ENCODE assay signal across 25 cellular contexts in genomic region chr4:173277340-173277739, GRCh38. TPM values are rescaled to one million over a fixed set of nuclear protein-coding genes. Genes with fewer than 3 reads are reported as not detected.
DNase-seq lines count a peak whose midpoint lies in the region; ATAC-seq, FAIRE-seq and TF ChIP-seq lines count a peak whose summit lies in the region.
"Had no signal": no experiment of that assay in that cellular context is flagged by ENCODE, and none has a peak within 500 bp of the region (broad histone marks: within the 10 kb centered on the region; RNA-seq: fewer than 3 reads in every experiment).

No MANE protein-coding gene starts in this region.

- CTCF ChIA-PET in HEK293 (lab: Yijun Ruan, JAX) (interaction anchor here (1.4 to 3.1 kb wide), 2 partner anchors 11 to 24 kb away, joined by 8 to 18 read pairs; no protein-coding TSS in a partner anchor), Panc1 (lab: Charles Lee) (no interaction called here)

- H3K4me1 ChIP-seq in HEK293 (ENCODE audit: control insufficient read depth, insufficient read depth, low read length) = 0 out of 2 replicates have a peak, but pooled peaks cover 3% of the 10 kb centered on the region
- peaks cover 3% of the 10 kb centered on the region; the same call in 1 of the 2 replicates for H3K4me1 ChIP-seq in Panc1 (ENCODE audit: control insufficient read depth, insufficient read depth, low read length)
- H3K4me1 ChIP-seq: BE2C had no signal

- H3K36me3 ChIP-seq in HEK293 (ENCODE audit: control insufficient read depth in 2 of 2, insufficient read depth in 1 of 2, low read length in 2 of 2) (peaks cover 0 to 4% of the 10 kb centered on the region in 2 experiments; a peak in 1 of 3 replicates), Panc1 (ENCODE audit: control insufficient read depth, insufficient read depth, low read length) (no peaks in the 10 kb centered on the region; the same call in 1 of the 2 replicates), bronchial epithelial cell (ENCODE audit: control insufficient read depth, insufficient read depth, low read length) (no peaks in the 10 kb centered on the region)
- H3K36me3 ChIP-seq: BE2C had no signal

- in situ Hi-C loops in Panc1 (cut with HindIII; ENCODE audit: low pct_unique_long_range_greater_than_20kb, low sequenced_read_pairs) (no loop called here), KBM-7 (cut with MboI; ENCODE audit: low pct_unique_long_range_greater_than_20kb, low sequenced_read_pairs) (no loop called here)

- H3K9me3 ChIP-seq in HEK293 (ENCODE audit: control insufficient read depth, insufficient read depth, low read depth, low read length) (no peaks in the 10 kb centered on the region), Panc1 (ENCODE audit: control insufficient read depth, insufficient read depth, low read depth, low read length) (no peaks in the 10 kb centered on the region)
- H3K9me3 ChIP-seq: BE2C had no signal

- POLR2A ChIA-PET in HEK293 (lab: Yijun Ruan, JAX) = no interaction called here
- POLR2A ChIA-PET in Panc1 (lab: Charles Lee) = no interaction called here

- FAIRE-seq in GM12892 (lab: Jason Lieb, UNC) = peak; percentile 44
- peak; percentile 50 for FAIRE-seq in bronchial epithelial cell (lab: Jason Lieb, UNC)
- FAIRE-seq: A204.1, GM12878 had no signal

- ATAC-seq in Panc1 (no peak), GM21528 (IDR thresholded peaks at IDR 0.05; ENCODE audit: low FRiP score, unreplicated experiment) (no peak)
- ATAC-seq: GM12878 had no signal

- no TSS peak for BruUV-seq in Panc1 (replicated peaks; lab: Mats Ljungman, UMichigan)

- H3K27me3 ChIP-seq in Panc1 (ENCODE audit: control insufficient read depth, insufficient read depth, low read length) = no peaks in the 10 kb centered on the region
- H3K27me3 ChIP-seq in bronchial epithelial cell (ENCODE audit: control insufficient read depth, insufficient read depth, low read length) = no peaks in the 10 kb centered on the region
- H3K27me3 ChIP-seq: BE2C, BLaER1 had no signal

- DNase-seq in GM12892 (ENCODE audit: insufficient read length) (no peak), Panc1 (ENCODE audit: low read depth, low spot score) (no peak), bronchial epithelial cell (ENCODE audit: low read depth) (no peak), KBM-7 (no peak), NCI-H82 treated with DMSO at 0.1 percent for 48 hours (lab: John Stamatoyannopoulos, UW; ENCODE audit: unreplicated experiment) (no peak)
- DNase-seq: 8988T; ACHN; BE2C; C1 segment of cervical spinal cord; CD4-positive, alpha-beta memory T cell; CD4-positive, CD25-positive, alpha-beta regulatory T cell; CD8-positive, alpha-beta memory T cell; COR-L47; DMS 273 treated with DMSO at 0.1 percent for 48 hours; DMS153; DMS53; DMS79; DND-41; EL; GF-D8 had no signal

- H3K4me3 ChIP-seq in HEK293 (ENCODE audit: low read depth, low read length) (no peak overlapping the region), Panc1 (ENCODE audit: low read depth in 2 of 2, low read length in 2 of 2) (no peak overlapping the region), bronchial epithelial cell (ENCODE audit: low read depth, low read length) (no peak overlapping the region)
- H3K4me3 ChIP-seq: BLaER1, GM12878 had no signal

- H3K27ac ChIP-seq in HEK293 (ENCODE audit: extremely low read depth, low read depth, low read length) (no peak overlapping the region), Panc1 (ENCODE audit: low read length) (peak overlapping the region; percentile 39; the same call in 1 of the 2 replicates)
- H3K27ac ChIP-seq: BLaER1 had no signal

- TF ChIP-seq POLR2A in GM12892 (IDR thresholded peaks at IDR 0.05; ENCODE audit: low read depth, low read length) = no peak

- TF ChIP-seq CTCF in HEK293 (tag by site-specific recombination; IDR thresholded peaks at IDR 0.05) (no peak), Panc1 (IDR thresholded peaks at IDR 0.05) (no peak), bronchial epithelial cell (IDR thresholded peaks at IDR 0.05; ENCODE audit: insufficient read depth, low read length, severe bottlenecking) (no peak)

- intact Hi-C loops in Panc1 (cut with micrococcal nuclease; ENCODE audit: unreplicated experiment) = no loop called here

TF ChIP-seq in HEK293, 187 proteins besides CTCF, POLR2A, EP300 and RAD21:
- TF ChIP-seq ATF2 (tag by site-specific recombination; IDR thresholded peaks at IDR 0.05; ENCODE audit: low read depth) (0 out of 2 replicates have a peak, but pooled peaks have one; percentile 18), MEIS1 (CRISPR knock-in tag; IDR thresholded peaks at IDR 0.05; ENCODE audit: borderline replicate concordance) (no peak)

RNA-seq across cellular contexts. Expression of gene HMGB2, which starts 56.8 kb away (rescaled TPM):
- 416 TPM for polyA plus RNA-seq in GM12892 (2012; ENCODE audit: missing spikeins)
- 183 TPM for total RNA-seq in Panc1 (2021; ENCODE audit: unreplicated experiment)
- 96.2 TPM for polyA plus RNA-seq in Panc1 (2012; ENCODE audit: insufficient read length)
- total RNA-seq in bronchial epithelial cell = 27.9 and 53.8 TPM in 2 replicates
